In the genomic region with DNA sequence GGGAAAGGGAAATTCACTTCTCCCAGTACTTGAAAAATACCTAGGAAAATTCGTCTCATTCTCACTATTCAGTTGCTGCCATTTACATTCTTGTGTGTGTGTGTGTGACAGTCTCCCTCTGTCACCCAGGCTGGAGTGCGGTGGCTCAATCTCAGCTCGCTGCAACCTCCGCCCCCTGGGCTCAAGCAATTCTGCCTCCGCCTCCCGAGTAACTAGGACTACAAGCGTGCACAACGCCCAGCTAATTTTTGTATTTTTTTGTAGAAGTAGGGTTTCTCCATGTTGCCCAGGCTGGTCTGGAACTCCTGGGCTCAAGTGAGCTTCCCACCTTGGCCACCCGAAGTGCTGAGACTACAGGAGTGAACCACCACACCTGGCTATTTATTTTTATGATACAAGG, we compare ENCODE assay signal across 9 cellular contexts. TPM values are rescaled to one million over a fixed set of nuclear protein-coding genes. Genes with fewer than 3 reads are reported as not detected.
DNase-seq lines count a peak whose midpoint lies in the region; ATAC-seq and TF ChIP-seq lines count a peak whose summit lies in the region.
"Had no signal": no experiment of that assay in that cellular context is flagged by ENCODE, and none has a peak within 500 bp of the region (broad histone marks: within the 10 kb centered on the region; RNA-seq: fewer than 3 reads in every experiment).

No MANE protein-coding gene starts in this region.

- H3K4me1 ChIP-seq in HUES64 (ENCODE audit: insufficient read depth, low read length) (peaks cover 5% of the 10 kb centered on the region; the same call in 1 of the 2 replicates), breast epithelium (peaks cover 0 to 4% of the 10 kb centered on the region in 2 donors), muscle layer of duodenum (ENCODE audit: control insufficient read depth in 1 of 2, insufficient read depth in 2 of 2, low read length in 2 of 2) (peaks cover 7 to 11% of the 10 kb centered on the region in 2 donors)

- DNase-seq in AG04450 (ENCODE audit: low read depth, low spot score) (no peak), breast epithelium (ENCODE audit: low spot score in 2 of 2) (no peak), GM13977 (ENCODE audit: low spot score) (no peak), A172 (ENCODE audit: low spot score) (no peak)
- DNase-seq: upper lobe of left lung had no signal

- in situ Hi-C loops in GM13977 (cut with MboI; ENCODE audit: low pct_unique_long_range_greater_than_20kb, low sequenced_read_pairs, unreplicated experiment) = no loop called here

- H3K9ac ChIP-seq in HUES64 (ENCODE audit: low read depth, low read length) = no peak overlapping the region

- H3K27me3 ChIP-seq in AG04450 (ENCODE audit: control insufficient read depth, insufficient read depth, low read length) (no peaks in the 10 kb centered on the region), HUES64 (ENCODE audit: insufficient read depth, low read length) (no peaks in the 10 kb centered on the region), breast epithelium (no peaks in the 10 kb centered on the region), muscle layer of duodenum (ENCODE audit: low read depth, low read length) (no peaks in the 10 kb centered on the region)
- H3K27me3 ChIP-seq: upper lobe of left lung had no signal

- H3K36me3 ChIP-seq in HUES64 (ENCODE audit: insufficient read depth, low read length) = peaks cover 42% of the 10 kb centered on the region
- H3K36me3 ChIP-seq in breast epithelium = peaks cover 11% of the 10 kb centered on the region
- H3K36me3 ChIP-seq in muscle layer of duodenum (ENCODE audit: control insufficient read depth in 1 of 2, insufficient read depth in 2 of 2, low read length in 2 of 2) = peaks cover 33 to 39% of the 10 kb centered on the region in 2 donors

- TF ChIP-seq POLR2A in breast epithelium (IDR thresholded peaks at IDR 0.05) = no peak

- CTCF ChIA-PET in AG04450 (lab: Charles Lee) = interaction anchor here (0.7 to 1.9 kb wide), 6 partner anchors 18 to 486 kb away, joined by 3 to 8 read pairs (median 6); partner anchors contain the start of genes S100A1 and S100A13

- no peaks in the 10 kb centered on the region for H3K9me3 ChIP-seq in AG04450 (ENCODE audit: control insufficient read depth, insufficient read depth, low read length)
- H3K9me3 ChIP-seq in HUES64 (ENCODE audit: insufficient read depth, low read depth, low read length) = no peaks in the 10 kb centered on the region
- no peaks in the 10 kb centered on the region for H3K9me3 ChIP-seq in breast epithelium
- no peaks in the 10 kb centered on the region for H3K9me3 ChIP-seq in muscle layer of duodenum (ENCODE audit: control insufficient read depth in 1 of 2, low read length in 2 of 2)
- H3K9me3 ChIP-seq: upper lobe of left lung had no signal

- H3K27ac ChIP-seq in AG04450 (ENCODE audit: low read depth, low read length) (no peak overlapping the region), HUES64 (ENCODE audit: low read depth, low read length) (no peak overlapping the region), breast epithelium (peak overlapping the region; percentile 93 to 99), muscle layer of duodenum (ENCODE audit: low read length) (no peak overlapping the region)

- ATAC-seq in HG03469 (IDR thresholded peaks at IDR 0.05; ENCODE audit: unreplicated experiment) (no peak), HG03108 (IDR thresholded peaks at IDR 0.05; ENCODE audit: unreplicated experiment) (no peak)

- peak overlapping the region; percentile 92 for H3K4me3 ChIP-seq in AG04450 (ENCODE audit: low read depth, low read length)
- peak overlapping the region; percentile 89 for H3K4me3 ChIP-seq in HUES64 (ENCODE audit: low read length)
- peak overlapping the region in 2 of 3 donors; percentile 67 to 88 for H3K4me3 ChIP-seq in breast epithelium
- peak overlapping the region; percentile 88 to 96 for H3K4me3 ChIP-seq in muscle layer of duodenum (ENCODE audit: low read depth in 1 of 2, low read length in 2 of 2)

- POLR2A ChIA-PET in AG04450 (lab: Yijun Ruan, JAX) = interaction anchor here (1.5 kb wide), 1 partner anchor 26 kb away, joined by 10 read pairs; the partner anchor contains the start of gene CHTOP

- TF ChIP-seq CTCF in AG04450 (IDR thresholded peaks at IDR 0.05; ENCODE audit: low read depth, low read length) (no peak), breast epithelium (IDR thresholded peaks at IDR 0.05) (no peak), GM13977 (IDR thresholded peaks at IDR 0.05; ENCODE audit: extremely low read depth, insufficient read depth, missing control alignments) (no peak)

- WGBS in HUES64 = 82% methylated on average over 8 of the region's 9 CpGs

- intact Hi-C loops in breast epithelium (cut with DNase I; ENCODE audit: low total_unique reads) = no loop called here

RNA-seq across cellular contexts. Expression of gene SNAPIN, which starts 1.2 kb away (rescaled TPM):
- 54.1 and 56.8 TPM in 2 replicates for polyA plus RNA-seq in AG04450 (2011; rRNA removed)
- 19.2 and 25.0 TPM in 2 replicates for polyA minus RNA-seq in AG04450 (2011; rRNA and poly(A)+ RNA removed)
- polyA plus RNA-seq in HUES64 (2013, experiment 1 of 2) = 27.6 TPM
- 30.9 TPM for polyA plus RNA-seq in HUES64 (2013, experiment 2 of 2)
- 10 to 100 TPM; 43.3 to 70.7 (median 54.2) TPM for total RNA-seq in breast epithelium
- 150 and 158 TPM in 2 replicates for total RNA-seq in A172 (2014; rRNA removed; shearing (Covaris generic))

RNA-seq across cellular contexts. Expression of gene ILF2, which starts 11.1 kb away (rescaled TPM):
- polyA plus RNA-seq in AG04450 (2011; rRNA removed) = 308 and 326 TPM in 2 replicates
- polyA minus RNA-seq in AG04450 (2011; rRNA and poly(A)+ RNA removed) = 227 and 232 TPM in 2 replicates
- 379 TPM for polyA plus RNA-seq in HUES64 (2013, experiment 1 of 2)
- 354 TPM for polyA plus RNA-seq in HUES64 (2013, experiment 2 of 2)
- 100 to 1,000 TPM in 2 of 3 donors, 10 to 100 TPM in 1; 92.2 to 169 (median 147) TPM for total RNA-seq in breast epithelium
- 578 and 601 TPM in 2 replicates for total RNA-seq in A172 (2014; rRNA removed; shearing (Covaris generic))

RNA-seq across cellular contexts. Expression of gene NPR1, which starts 18.8 kb away (rescaled TPM):
- polyA plus RNA-seq in AG04450 (2011; rRNA removed) = 0.02 TPM in 1 of 2 replicates, not detected in the other
- not detected in 2 replicates for polyA minus RNA-seq in AG04450 (2011; rRNA and poly(A)+ RNA removed)
- polyA plus RNA-seq in HUES64 (2013, experiment 1 of 2) = 5.6 TPM
- 5.8 TPM for polyA plus RNA-seq in HUES64 (2013, experiment 2 of 2)
- total RNA-seq in breast epithelium = 100 to 1,000 TPM in 1 of 3 donors, 10 to 100 TPM in 2; 19.9 to 134 (median 46.5) TPM
- 0.16 and 1.4 TPM in 2 replicates for total RNA-seq in A172 (2014; rRNA removed; shearing (Covaris generic))

RNA-seq across cellular contexts. Expression of gene CHTOP, which starts 25.8 kb away (rescaled TPM):
- polyA plus RNA-seq in AG04450 (2011; rRNA removed) = 49.2 and 59.5 TPM in 2 replicates
- 30.2 and 38.7 TPM in 2 replicates for polyA minus RNA-seq in AG04450 (2011; rRNA and poly(A)+ RNA removed)
- 86.5 TPM for polyA plus RNA-seq in HUES64 (2013, experiment 1 of 2)
- polyA plus RNA-seq in HUES64 (2013, experiment 2 of 2) = 91.9 TPM
- total RNA-seq in breast epithelium = 100 to 1,000 TPM in 1 of 3 donors, 10 to 100 TPM in 2; 37.1 to 112 (median 71.8) TPM
- total RNA-seq in A172 (2014; rRNA removed; shearing (Covaris generic)) = 49.0 and 60.8 TPM in 2 replicates

RNA-seq across cellular contexts. Expression of gene S100A1, which starts 31.4 kb away (rescaled TPM):
- 0.21 and 0.31 TPM in 2 replicates for polyA plus RNA-seq in AG04450 (2011; rRNA removed)
- polyA minus RNA-seq in AG04450 (2011; rRNA and poly(A)+ RNA removed) = 0.46 and 1.00 TPM in 2 replicates
- polyA plus RNA-seq in HUES64 (2013, experiment 1 of 2) = 1.5 TPM
- 1.1 TPM for polyA plus RNA-seq in HUES64 (2013, experiment 2 of 2)
- total RNA-seq in breast epithelium = 10 to 100 TPM in 2 of 3 donors, 1 to 10 TPM in 1; 6.1 to 40.0 (median 28.5) TPM
- total RNA-seq in A172 (2014; rRNA removed; shearing (Covaris generic)) = 0.46 and 2.8 TPM in 2 replicates

Comparison
In these comparisons a context has a peak if more than half of its experiments do, and no peak if none do; other contexts are left out.
1. H3K27ac ChIP-seq: peak in breast epithelium (2 of 2); none in AG04450 (single experiment), HUES64 (single experiment) and muscle layer of duodenum (single experiment).
2. Peak in every context shown above with its lines, with median percentiles within 50 percentile points of each other: H3K4me3 ChIP-seq.